1 cellular context compared by ENCODE assay signal in the genomic region with DNA sequence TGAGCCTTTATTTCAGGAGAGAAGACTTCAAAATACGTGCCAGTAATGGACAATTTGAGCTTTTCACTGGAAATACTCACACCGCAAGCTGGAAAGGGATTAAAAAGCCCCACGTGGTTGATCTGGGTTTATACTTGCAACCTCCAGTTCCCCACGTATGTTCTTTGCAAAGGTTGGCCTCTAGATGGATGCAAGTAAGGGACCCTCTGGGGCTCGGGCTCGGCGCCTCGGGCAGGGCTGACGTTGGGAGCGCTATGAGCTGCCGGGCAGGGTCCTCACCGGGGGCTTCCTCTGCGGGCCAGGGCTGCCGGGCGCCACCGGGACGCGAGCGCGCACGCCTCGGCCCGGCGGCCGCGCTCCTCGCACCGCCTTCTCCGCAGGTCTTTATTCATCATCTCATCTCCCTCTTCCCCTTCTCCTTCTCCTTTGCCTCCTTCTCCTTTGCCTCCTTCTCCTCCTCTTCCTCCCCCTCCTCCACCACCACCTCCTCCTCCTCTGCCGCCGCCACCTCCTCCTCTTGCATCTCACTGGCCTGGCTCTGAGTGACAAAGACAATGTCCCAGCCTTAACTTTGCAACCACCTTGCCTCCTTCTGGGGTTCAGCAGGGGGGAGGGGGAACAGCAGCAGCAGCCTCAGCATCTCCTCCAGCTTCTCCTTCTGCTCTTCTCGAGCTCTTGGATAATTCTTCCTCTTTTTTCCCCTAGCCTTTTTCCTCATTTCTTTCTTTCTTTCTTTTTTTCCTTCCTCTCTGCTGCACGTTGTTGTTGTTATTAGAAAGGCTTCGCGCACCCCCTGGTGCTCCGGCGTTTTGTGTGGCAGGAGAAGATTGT.
TF ChIP-seq lines count a peak whose summit lies in the region.

No MANE protein-coding gene starts in this region.

TF ChIP-seq in GM23338, 12 proteins besides CTCF, POLR2A, EP300 and RAD21 (continued from another document):
- TF ChIP-seq, protein P1, sequence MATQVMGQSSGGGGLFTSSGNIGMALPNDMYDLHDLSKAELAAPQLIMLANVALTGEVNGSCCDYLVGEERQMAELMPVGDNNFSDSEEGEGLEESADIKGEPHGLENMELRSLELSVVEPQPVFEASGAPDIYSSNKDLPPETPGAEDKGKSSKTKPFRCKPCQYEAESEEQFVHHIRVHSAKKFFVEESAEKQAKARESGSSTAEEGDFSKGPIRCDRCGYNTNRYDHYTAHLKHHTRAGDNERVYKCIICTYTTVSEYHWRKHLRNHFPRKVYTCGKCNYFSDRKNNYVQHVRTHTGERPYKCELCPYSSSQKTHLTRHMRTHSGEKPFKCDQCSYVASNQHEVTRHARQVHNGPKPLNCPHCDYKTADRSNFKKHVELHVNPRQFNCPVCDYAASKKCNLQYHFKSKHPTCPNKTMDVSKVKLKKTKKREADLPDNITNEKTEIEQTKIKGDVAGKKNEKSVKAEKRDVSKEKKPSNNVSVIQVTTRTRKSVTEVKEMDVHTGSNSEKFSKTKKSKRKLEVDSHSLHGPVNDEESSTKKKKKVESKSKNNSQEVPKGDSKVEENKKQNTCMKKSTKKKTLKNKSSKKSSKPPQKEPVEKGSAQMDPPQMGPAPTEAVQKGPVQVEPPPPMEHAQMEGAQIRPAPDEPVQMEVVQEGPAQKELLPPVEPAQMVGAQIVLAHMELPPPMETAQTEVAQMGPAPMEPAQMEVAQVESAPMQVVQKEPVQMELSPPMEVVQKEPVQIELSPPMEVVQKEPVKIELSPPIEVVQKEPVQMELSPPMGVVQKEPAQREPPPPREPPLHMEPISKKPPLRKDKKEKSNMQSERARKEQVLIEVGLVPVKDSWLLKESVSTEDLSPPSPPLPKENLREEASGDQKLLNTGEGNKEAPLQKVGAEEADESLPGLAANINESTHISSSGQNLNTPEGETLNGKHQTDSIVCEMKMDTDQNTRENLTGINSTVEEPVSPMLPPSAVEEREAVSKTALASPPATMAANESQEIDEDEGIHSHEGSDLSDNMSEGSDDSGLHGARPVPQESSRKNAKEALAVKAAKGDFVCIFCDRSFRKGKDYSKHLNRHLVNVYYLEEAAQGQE (IDR thresholded peaks at IDR 0.05; ENCODE audit: unreplicated experiment): no peak
- TF ChIP-seq EZH2phosphoT487 (IDR thresholded peaks at IDR 0.05; ENCODE audit: unreplicated experiment) (no peak), CREB1 (CRISPR knock-in tag; IDR thresholded peaks at IDR 0.05; ENCODE audit: low read depth) (no peak), NANOG (IDR thresholded peaks at IDR 0.05; ENCODE audit: borderline replicate concordance) (no peak), JUNB (IDR thresholded peaks at IDR 0.05; ENCODE audit: unreplicated experiment) (no peak), ZNF331 (CRISPR knock-in tag; IDR thresholded peaks at IDR 0.05; ENCODE audit: low read depth) (no peak), EZH2 (IDR thresholded peaks at IDR 0.05; ENCODE audit: low read depth, unreplicated experiment) (no peak), POLR2AphosphoS5 (IDR thresholded peaks at IDR 0.05; ENCODE audit: low read depth) (peak; percentile 40), STAT1 (IDR thresholded peaks at IDR 0.05; ENCODE audit: unreplicated experiment) (no peak)
- TF ChIP-seq, protein P2, sequence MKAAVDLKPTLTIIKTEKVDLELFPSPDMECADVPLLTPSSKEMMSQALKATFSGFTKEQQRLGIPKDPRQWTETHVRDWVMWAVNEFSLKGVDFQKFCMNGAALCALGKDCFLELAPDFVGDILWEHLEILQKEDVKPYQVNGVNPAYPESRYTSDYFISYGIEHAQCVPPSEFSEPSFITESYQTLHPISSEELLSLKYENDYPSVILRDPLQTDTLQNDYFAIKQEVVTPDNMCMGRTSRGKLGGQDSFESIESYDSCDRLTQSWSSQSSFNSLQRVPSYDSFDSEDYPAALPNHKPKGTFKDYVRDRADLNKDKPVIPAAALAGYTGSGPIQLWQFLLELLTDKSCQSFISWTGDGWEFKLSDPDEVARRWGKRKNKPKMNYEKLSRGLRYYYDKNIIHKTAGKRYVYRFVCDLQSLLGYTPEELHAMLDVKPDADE (IDR thresholded peaks at IDR 0.05): no peak
- TF ChIP-seq, protein P3, sequence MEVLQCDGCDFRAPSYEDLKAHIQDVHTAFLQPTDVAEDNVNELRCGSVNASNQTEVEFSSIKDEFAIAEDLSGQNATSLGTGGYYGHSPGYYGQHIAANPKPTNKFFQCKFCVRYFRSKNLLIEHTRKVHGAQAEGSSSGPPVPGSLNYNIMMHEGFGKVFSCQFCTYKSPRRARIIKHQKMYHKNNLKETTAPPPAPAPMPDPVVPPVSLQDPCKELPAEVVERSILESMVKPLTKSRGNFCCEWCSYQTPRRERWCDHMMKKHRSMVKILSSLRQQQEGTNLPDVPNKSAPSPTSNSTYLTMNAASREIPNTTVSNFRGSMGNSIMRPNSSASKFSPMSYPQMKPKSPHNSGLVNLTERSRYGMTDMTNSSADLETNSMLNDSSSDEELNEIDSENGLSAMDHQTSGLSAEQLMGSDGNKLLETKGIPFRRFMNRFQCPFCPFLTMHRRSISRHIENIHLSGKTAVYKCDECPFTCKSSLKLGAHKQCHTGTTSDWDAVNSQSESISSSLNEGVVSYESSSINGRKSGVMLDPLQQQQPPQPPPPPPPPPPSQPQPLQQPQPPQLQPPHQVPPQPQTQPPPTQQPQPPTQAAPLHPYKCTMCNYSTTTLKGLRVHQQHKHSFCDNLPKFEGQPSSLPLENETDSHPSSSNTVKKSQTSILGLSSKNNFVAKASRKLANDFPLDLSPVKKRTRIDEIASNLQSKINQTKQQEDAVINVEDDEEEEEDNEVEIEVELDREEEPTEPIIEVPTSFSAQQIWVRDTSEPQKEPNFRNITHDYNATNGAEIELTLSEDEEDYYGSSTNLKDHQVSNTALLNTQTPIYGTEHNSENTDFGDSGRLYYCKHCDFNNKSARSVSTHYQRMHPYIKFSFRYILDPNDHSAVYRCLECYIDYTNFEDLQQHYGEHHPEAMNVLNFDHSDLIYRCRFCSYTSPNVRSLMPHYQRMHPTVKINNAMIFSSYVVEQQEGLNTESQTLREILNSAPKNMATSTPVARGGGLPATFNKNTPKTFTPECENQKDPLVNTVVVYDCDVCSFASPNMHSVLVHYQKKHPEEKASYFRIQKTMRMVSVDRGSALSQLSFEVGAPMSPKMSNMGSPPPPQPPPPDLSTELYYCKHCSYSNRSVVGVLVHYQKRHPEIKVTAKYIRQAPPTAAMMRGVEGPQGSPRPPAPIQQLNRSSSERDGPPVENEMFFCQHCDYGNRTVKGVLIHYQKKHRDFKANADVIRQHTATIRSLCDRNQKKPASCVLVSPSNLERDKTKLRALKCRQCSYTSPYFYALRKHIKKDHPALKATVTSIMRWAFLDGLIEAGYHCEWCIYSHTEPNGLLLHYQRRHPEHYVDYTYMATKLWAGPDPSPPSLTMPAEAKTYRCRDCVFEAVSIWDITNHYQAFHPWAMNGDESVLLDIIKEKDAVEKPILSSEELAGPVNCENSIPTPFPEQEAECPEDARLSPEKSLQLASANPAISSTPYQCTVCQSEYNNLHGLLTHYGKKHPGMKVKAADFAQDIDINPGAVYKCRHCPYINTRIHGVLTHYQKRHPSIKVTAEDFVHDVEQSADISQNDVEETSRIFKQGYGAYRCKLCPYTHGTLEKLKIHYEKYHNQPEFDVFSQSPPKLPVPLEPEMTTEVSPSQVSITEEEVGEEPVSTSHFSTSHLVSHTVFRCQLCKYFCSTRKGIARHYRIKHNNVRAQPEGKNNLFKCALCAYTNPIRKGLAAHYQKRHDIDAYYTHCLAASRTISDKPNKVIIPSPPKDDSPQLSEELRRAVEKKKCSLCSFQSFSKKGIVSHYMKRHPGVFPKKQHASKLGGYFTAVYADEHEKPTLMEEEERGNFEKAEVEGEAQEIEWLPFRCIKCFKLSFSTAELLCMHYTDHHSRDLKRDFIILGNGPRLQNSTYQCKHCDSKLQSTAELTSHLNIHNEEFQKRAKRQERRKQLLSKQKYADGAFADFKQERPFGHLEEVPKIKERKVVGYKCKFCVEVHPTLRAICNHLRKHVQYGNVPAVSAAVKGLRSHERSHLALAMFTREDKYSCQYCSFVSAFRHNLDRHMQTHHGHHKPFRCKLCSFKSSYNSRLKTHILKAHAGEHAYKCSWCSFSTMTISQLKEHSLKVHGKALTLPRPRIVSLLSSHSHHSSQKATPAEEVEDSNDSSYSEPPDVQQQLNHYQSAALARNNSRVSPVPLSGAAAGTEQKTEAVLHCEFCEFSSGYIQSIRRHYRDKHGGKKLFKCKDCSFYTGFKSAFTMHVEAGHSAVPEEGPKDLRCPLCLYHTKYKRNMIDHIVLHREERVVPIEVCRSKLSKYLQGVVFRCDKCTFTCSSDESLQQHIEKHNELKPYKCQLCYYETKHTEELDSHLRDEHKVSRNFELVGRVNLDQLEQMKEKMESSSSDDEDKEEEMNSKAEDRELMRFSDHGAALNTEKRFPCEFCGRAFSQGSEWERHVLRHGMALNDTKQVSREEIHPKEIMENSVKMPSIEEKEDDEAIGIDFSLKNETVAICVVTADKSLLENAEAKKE (CRISPR knock-in tag; IDR thresholded peaks at IDR 0.05): peak; percentile 37; the same call in 1 of the 2 replicates
